In genomic region chr11:130145975-130146776, GRCh38 we compare ENCODE assay signal across 8 cellular contexts. TPM values are rescaled to one million over a fixed set of nuclear protein-coding genes. Genes with fewer than 3 reads are reported as not detected.
A peak's percentile ranks its signal among the peaks of the same experiment; 100 is the strongest.
DNase-seq lines count a peak whose midpoint lies in the region; ATAC-seq and TF ChIP-seq lines count a peak whose summit lies in the region.

No MANE protein-coding gene starts in this region.

- WGBS in right cardiac atrium: 72% methylated on average over 15 of the region's 15 CpGs

- H3K27me3 ChIP-seq in SU-DHL-6 (ENCODE audit: low read length) (no peaks in the 10 kb centered on the region), right cardiac atrium (ENCODE audit: control insufficient read depth, insufficient read depth) (no peaks in the 10 kb centered on the region)

- no peaks in the 10 kb centered on the region for H3K9me3 Mint-ChIP-seq in stimulated activated effector memory CD8-positive, alpha-beta T cell treated with anti-CD3 and anti-CD28 coated beads, Interleukin-12 subunit alpha, Interleukin-12 subunit beta, amount 100 ng/mL, for 72 hours

- peaks cover 12% of the 10 kb centered on the region for H3K4me1 Mint-ChIP-seq in stimulated activated effector memory CD8-positive, alpha-beta T cell treated with anti-CD3 and anti-CD28 coated beads, Interleukin-12 subunit alpha, Interleukin-12 subunit beta, amount 100 ng/mL, for 72 hours

- no peak overlapping the region for H3K9ac ChIP-seq in SU-DHL-6 (ENCODE audit: low read length)

- H3K4me2 ChIP-seq in SU-DHL-6 (ENCODE audit: low read depth, low read length, poor library complexity, severe bottlenecking): peak overlapping the region; percentile 23

- TF ChIP-seq CTCF in SU-DHL-6 (IDR thresholded peaks at IDR 0.05; ENCODE audit: insufficient read depth, low read length, poor library complexity, severe bottlenecking): no peak

- DNase-seq in NCI-H1417 (lab: John Stamatoyannopoulos, UW): peak; percentile 21 to 46 (median 46)
- no peak for DNase-seq in NCI-H1417 treated with DMSO at 0.1 percent for 48 hours (lab: John Stamatoyannopoulos, UW)
- no peak for DNase-seq in right cardiac atrium
- DNase-seq in stimulated activated effector memory CD8-positive, alpha-beta T cell treated with anti-CD3 and anti-CD28 coated beads, Interleukin-12 subunit alpha, Interleukin-12 subunit beta, amount 100 ng/mL, for 72 hours (ENCODE audit: low spot score in 2 of 2): no peak
- DNase-seq in OCI-M2 (lab: John Stamatoyannopoulos, UW; ENCODE audit: unreplicated experiment): no peak
- DNase-seq in NCI-H1694 treated with DMSO at 0.1 percent for 48 hours (lab: John Stamatoyannopoulos, UW): no peak

- H3K4me1 ChIP-seq in right cardiac atrium (ENCODE audit: control insufficient read depth, insufficient read depth, low read length): no peaks in the 10 kb centered on the region

- ATAC-seq in right cardiac atrium: peak; percentile 54 to 64
- peak; percentile 76 for ATAC-seq in stimulated activated effector memory CD8-positive, alpha-beta T cell treated with anti-CD3 and anti-CD28 coated beads, Interleukin-12 subunit alpha, Interleukin-12 subunit beta, amount 100 ng/mL, for 72 hours
- ATAC-seq in GM18870 (IDR thresholded peaks at IDR 0.05; ENCODE audit: unreplicated experiment): no peak

- H4K20me1 ChIP-seq in SU-DHL-6 (ENCODE audit: low read depth, low read length): no peaks in the 10 kb centered on the region

- H3K9me3 ChIP-seq in SU-DHL-6 (ENCODE audit: insufficient read depth, low read length) (no peaks in the 10 kb centered on the region), right cardiac atrium (ENCODE audit: control insufficient read depth, low read length) (no peaks in the 10 kb centered on the region)

- no peaks in the 10 kb centered on the region for H3K79me2 ChIP-seq in SU-DHL-6 (ENCODE audit: insufficient read depth, low read length)

- no peak overlapping the region for H2AFZ ChIP-seq in SU-DHL-6 (ENCODE audit: low read depth, low read length, severe bottlenecking)

- H3F3A ChIP-seq in SU-DHL-6 (ENCODE audit: insufficient read depth): peaks cover 39% of the 10 kb centered on the region

- peaks cover 8% of the 10 kb centered on the region for H3K36me3 Mint-ChIP-seq in stimulated activated effector memory CD8-positive, alpha-beta T cell treated with anti-CD3 and anti-CD28 coated beads, Interleukin-12 subunit alpha, Interleukin-12 subunit beta, amount 100 ng/mL, for 72 hours

- H3K4me3 Mint-ChIP-seq in stimulated activated effector memory CD8-positive, alpha-beta T cell treated with anti-CD3 and anti-CD28 coated beads, Interleukin-12 subunit alpha, Interleukin-12 subunit beta, amount 100 ng/mL, for 72 hours: no peak overlapping the region

- intact Hi-C loops in right cardiac atrium (cut with DNase I): no loop called here

- H3K4me3 ChIP-seq in SU-DHL-6 (ENCODE audit: insufficient read depth, low read length, poor library complexity, severe bottlenecking) (no peak overlapping the region), right cardiac atrium (ENCODE audit: low read length) (no peak overlapping the region)

- no peaks in the 10 kb centered on the region for H3K36me3 ChIP-seq in SU-DHL-6 (ENCODE audit: low read length)

- no peaks in the 10 kb centered on the region for H3K9me2 ChIP-seq in SU-DHL-6 (replicated peaks; ENCODE audit: insufficient read depth, low read length)

- peak overlapping the region; percentile 73 for H3K27ac ChIP-seq in SU-DHL-6 (ENCODE audit: low read depth, low read length)
- H3K27ac ChIP-seq in right cardiac atrium (ENCODE audit: low read length): peak overlapping the region; percentile 49

- H3K27ac Mint-ChIP-seq in stimulated activated effector memory CD8-positive, alpha-beta T cell treated with anti-CD3 and anti-CD28 coated beads, Interleukin-12 subunit alpha, Interleukin-12 subunit beta, amount 100 ng/mL, for 72 hours: peak overlapping the region; percentile 78

RNA-seq across cellular contexts. Expression of gene ST14, which starts 13.4 kb away (rescaled TPM):
- total RNA-seq in right cardiac atrium: 1 to 10 TPM; 1.0 to 2.8 (median 1.4) TPM
- 0.61 TPM for polyA plus RNA-seq in right cardiac atrium

Comparison
In these comparisons a context has a peak if more than half of its experiments do, and no peak if none do; other contexts are left out.
1. DNase-seq: peak in NCI-H1417 (3 of 3); none in NCI-H1417 treated with DMSO at 0.1 percent for 48 hours (single experiment), right cardiac atrium (0 of 3), stimulated activated effector memory CD8-positive, alpha-beta T cell treated with anti-CD3 and anti-CD28 coated beads, Interleukin-12 subunit alpha, Interleukin-12 subunit beta, amount 100 ng/mL, for 72 hours (0 of 2), OCI-M2 (single experiment) and NCI-H1694 treated with DMSO at 0.1 percent for 48 hours (single experiment).